Comparison of ENCODE assay signal across 8 cellular contexts in genomic region chrX:49043220-49043986, GRCh38. TPM values are rescaled to one million over a fixed set of nuclear protein-coding genes. Genes with fewer than 3 reads are reported as not detected.
DNase-seq lines count a peak whose midpoint lies in the region; ATAC-seq, FAIRE-seq and TF ChIP-seq lines count a peak whose summit lies in the region.

A gene with protein sequence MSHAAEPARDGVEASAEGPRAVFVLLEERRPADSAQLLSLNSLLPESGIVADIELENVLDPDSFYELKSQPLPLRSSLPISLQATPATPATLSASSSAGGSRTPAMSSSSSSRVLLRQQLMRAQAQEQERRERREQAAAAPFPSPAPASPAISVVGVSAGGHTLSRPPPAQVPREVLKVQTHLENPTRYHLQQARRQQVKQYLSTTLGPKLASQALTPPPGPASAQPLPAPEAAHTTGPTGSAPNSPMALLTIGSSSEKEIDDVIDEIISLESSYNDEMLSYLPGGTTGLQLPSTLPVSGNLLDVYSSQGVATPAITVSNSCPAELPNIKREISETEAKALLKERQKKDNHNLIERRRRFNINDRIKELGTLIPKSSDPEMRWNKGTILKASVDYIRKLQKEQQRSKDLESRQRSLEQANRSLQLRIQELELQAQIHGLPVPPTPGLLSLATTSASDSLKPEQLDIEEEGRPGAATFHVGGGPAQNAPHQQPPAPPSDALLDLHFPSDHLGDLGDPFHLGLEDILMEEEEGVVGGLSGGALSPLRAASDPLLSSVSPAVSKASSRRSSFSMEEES (minus strand): TSS chrX:49043357. CDS start chrX:49043226, 131 bp downstream.

- peaks cover 0 to 8% of the 10 kb centered on the region in 2 donors for H3K4me1 ChIP-seq in kidney (ENCODE audit: control insufficient read depth in 1 of 2, insufficient read depth in 1 of 2, low read depth in 1 of 2, low read length in 2 of 2)

- H3K36me3 Mint-ChIP-seq in chondrocyte (ENCODE audit: low read depth), result peaks cover 7% of the 10 kb centered on the region

- TF ChIP-seq CTCF in chondrocyte (IDR thresholded peaks at IDR 0.05) (peak; percentile 79), kidney (IDR thresholded peaks at IDR 0.05; ENCODE audit: borderline replicate concordance, extremely low read depth, insufficient read depth) (peak; percentile 60)

- peaks cover 0 to 3% of the 10 kb centered on the region in 2 donors for H3K36me3 ChIP-seq in kidney (ENCODE audit: control insufficient read depth in 1 of 2, insufficient read depth in 2 of 2, low read length in 2 of 2)

- H3K9me3 Mint-ChIP-seq in chondrocyte (ENCODE audit: low read depth), result peaks cover 5% of the 10 kb centered on the region

- H3K4me1 Mint-ChIP-seq in chondrocyte (ENCODE audit: low read depth), result peaks cover 30% of the 10 kb centered on the region

- H3K9ac ChIP-seq in kidney (ENCODE audit: low read length in 2 of 2), result peak within 1 kb of the TSS; percentile 89 to 90

- H3K4me3 ChIP-seq in kidney (ENCODE audit: low read length in 2 of 2), result peak within 1 kb of the TSS; percentile 81 to 86

- peak within 1 kb of the TSS; percentile 90 for H3K4me3 Mint-ChIP-seq in chondrocyte (ENCODE audit: unreplicated experiment)

- peak within 1 kb of the TSS; percentile 96 for H3K27ac Mint-ChIP-seq in chondrocyte (ENCODE audit: unreplicated experiment)

- H3K27ac ChIP-seq in kidney (ENCODE audit: low read depth in 2 of 2, low read length in 2 of 2), result peak within 1 kb of the TSS; percentile 94 to 97

- peak; percentile 88 for ATAC-seq in HG03442 (IDR thresholded peaks at IDR 0.05; ENCODE audit: unreplicated experiment)

- FAIRE-seq in kidney (lab: Jason Lieb, UNC), result peak; percentile 99

- H3K27me3 Mint-ChIP-seq in chondrocyte (ENCODE audit: low read depth), result no peaks in the 10 kb centered on the region

- H3K9me3 ChIP-seq in kidney (ENCODE audit: control insufficient read depth in 1 of 2, low read length in 2 of 2), result no peaks in the 10 kb centered on the region

- DNase-seq in Ammon's horn (ENCODE audit: low spot score) (peak; percentile 99), GM19238 (ENCODE audit: insufficient read length, low spot score) (peak; percentile 80), NCI-H510A treated with DMSO at 0.1 percent for 48 hours (lab: John Stamatoyannopoulos, UW) (peak; percentile 98), chondrocyte (ENCODE audit: low spot score) (peak; percentile 98), kidney (peak; percentile 99)
- DNase-seq in activated CD4-positive, alpha-beta T cell treated with anti-CD3 and anti-CD28 coated beads for 24 hours (ENCODE audit: low read depth in 2 of 2), result peak; percentile 86 to 90
- DNase-seq in stimulated activated CD4-positive, alpha-beta T cell treated with anti-CD3 and anti-CD28 coated beads, Interleukin-15, amount 100 ng/mL, for 24 hours, result peak; percentile 97

- intact Hi-C loops in kidney (cut with DNase I), result no loop called here

RNA-seq across cellular contexts. Expression of the gene that starts here (rescaled TPM):
- total RNA-seq in chondrocyte (39.3 to 42.5 TPM (median 41.2 TPM) in 3 replicates), kidney (47.3 TPM)
- 32.8 TPM for polyA plus RNA-seq in kidney (ENCODE audit: insufficient read depth, low read depth, low replicate concordance)

Comparison
In these comparisons a context has a peak if more than half of its experiments do, and no peak if none do; other contexts are left out.
1. Peak in every context shown above with its lines: DNase-seq, ATAC-seq, H3K4me3 ChIP-seq and H3K27ac ChIP-seq.